1 cellular context compared by ENCODE assay signal in genomic region chr11:130508913-130509312, GRCh38.
TF ChIP-seq lines count a peak whose summit lies in the region.

No MANE protein-coding gene starts in this region.

TF ChIP-seq in GM23338, 12 proteins besides CTCF, POLR2A, EP300 and RAD21 (continued from another document):
- TF ChIP-seq, protein P1, sequence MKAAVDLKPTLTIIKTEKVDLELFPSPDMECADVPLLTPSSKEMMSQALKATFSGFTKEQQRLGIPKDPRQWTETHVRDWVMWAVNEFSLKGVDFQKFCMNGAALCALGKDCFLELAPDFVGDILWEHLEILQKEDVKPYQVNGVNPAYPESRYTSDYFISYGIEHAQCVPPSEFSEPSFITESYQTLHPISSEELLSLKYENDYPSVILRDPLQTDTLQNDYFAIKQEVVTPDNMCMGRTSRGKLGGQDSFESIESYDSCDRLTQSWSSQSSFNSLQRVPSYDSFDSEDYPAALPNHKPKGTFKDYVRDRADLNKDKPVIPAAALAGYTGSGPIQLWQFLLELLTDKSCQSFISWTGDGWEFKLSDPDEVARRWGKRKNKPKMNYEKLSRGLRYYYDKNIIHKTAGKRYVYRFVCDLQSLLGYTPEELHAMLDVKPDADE (IDR thresholded peaks at IDR 0.05), result no peak
- TF ChIP-seq EZH2 (IDR thresholded peaks at IDR 0.05; ENCODE audit: low read depth, unreplicated experiment), result no peak
- no peak for TF ChIP-seq POLR2AphosphoS5 (IDR thresholded peaks at IDR 0.05; ENCODE audit: low read depth)
- no peak for TF ChIP-seq STAT1 (IDR thresholded peaks at IDR 0.05; ENCODE audit: unreplicated experiment)
- TF ChIP-seq CREB1 (CRISPR knock-in tag; IDR thresholded peaks at IDR 0.05; ENCODE audit: low read depth), result no peak
- TF ChIP-seq EZH2phosphoT487 (IDR thresholded peaks at IDR 0.05; ENCODE audit: unreplicated experiment), result no peak
- TF ChIP-seq, protein P2, sequence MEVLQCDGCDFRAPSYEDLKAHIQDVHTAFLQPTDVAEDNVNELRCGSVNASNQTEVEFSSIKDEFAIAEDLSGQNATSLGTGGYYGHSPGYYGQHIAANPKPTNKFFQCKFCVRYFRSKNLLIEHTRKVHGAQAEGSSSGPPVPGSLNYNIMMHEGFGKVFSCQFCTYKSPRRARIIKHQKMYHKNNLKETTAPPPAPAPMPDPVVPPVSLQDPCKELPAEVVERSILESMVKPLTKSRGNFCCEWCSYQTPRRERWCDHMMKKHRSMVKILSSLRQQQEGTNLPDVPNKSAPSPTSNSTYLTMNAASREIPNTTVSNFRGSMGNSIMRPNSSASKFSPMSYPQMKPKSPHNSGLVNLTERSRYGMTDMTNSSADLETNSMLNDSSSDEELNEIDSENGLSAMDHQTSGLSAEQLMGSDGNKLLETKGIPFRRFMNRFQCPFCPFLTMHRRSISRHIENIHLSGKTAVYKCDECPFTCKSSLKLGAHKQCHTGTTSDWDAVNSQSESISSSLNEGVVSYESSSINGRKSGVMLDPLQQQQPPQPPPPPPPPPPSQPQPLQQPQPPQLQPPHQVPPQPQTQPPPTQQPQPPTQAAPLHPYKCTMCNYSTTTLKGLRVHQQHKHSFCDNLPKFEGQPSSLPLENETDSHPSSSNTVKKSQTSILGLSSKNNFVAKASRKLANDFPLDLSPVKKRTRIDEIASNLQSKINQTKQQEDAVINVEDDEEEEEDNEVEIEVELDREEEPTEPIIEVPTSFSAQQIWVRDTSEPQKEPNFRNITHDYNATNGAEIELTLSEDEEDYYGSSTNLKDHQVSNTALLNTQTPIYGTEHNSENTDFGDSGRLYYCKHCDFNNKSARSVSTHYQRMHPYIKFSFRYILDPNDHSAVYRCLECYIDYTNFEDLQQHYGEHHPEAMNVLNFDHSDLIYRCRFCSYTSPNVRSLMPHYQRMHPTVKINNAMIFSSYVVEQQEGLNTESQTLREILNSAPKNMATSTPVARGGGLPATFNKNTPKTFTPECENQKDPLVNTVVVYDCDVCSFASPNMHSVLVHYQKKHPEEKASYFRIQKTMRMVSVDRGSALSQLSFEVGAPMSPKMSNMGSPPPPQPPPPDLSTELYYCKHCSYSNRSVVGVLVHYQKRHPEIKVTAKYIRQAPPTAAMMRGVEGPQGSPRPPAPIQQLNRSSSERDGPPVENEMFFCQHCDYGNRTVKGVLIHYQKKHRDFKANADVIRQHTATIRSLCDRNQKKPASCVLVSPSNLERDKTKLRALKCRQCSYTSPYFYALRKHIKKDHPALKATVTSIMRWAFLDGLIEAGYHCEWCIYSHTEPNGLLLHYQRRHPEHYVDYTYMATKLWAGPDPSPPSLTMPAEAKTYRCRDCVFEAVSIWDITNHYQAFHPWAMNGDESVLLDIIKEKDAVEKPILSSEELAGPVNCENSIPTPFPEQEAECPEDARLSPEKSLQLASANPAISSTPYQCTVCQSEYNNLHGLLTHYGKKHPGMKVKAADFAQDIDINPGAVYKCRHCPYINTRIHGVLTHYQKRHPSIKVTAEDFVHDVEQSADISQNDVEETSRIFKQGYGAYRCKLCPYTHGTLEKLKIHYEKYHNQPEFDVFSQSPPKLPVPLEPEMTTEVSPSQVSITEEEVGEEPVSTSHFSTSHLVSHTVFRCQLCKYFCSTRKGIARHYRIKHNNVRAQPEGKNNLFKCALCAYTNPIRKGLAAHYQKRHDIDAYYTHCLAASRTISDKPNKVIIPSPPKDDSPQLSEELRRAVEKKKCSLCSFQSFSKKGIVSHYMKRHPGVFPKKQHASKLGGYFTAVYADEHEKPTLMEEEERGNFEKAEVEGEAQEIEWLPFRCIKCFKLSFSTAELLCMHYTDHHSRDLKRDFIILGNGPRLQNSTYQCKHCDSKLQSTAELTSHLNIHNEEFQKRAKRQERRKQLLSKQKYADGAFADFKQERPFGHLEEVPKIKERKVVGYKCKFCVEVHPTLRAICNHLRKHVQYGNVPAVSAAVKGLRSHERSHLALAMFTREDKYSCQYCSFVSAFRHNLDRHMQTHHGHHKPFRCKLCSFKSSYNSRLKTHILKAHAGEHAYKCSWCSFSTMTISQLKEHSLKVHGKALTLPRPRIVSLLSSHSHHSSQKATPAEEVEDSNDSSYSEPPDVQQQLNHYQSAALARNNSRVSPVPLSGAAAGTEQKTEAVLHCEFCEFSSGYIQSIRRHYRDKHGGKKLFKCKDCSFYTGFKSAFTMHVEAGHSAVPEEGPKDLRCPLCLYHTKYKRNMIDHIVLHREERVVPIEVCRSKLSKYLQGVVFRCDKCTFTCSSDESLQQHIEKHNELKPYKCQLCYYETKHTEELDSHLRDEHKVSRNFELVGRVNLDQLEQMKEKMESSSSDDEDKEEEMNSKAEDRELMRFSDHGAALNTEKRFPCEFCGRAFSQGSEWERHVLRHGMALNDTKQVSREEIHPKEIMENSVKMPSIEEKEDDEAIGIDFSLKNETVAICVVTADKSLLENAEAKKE (CRISPR knock-in tag; IDR thresholded peaks at IDR 0.05), result no peak
- TF ChIP-seq JUNB (IDR thresholded peaks at IDR 0.05; ENCODE audit: unreplicated experiment), result no peak
- TF ChIP-seq ZNF331 (CRISPR knock-in tag; IDR thresholded peaks at IDR 0.05; ENCODE audit: low read depth), result no peak
- TF ChIP-seq NANOG (IDR thresholded peaks at IDR 0.05; ENCODE audit: borderline replicate concordance), result no peak
TF ChIP-seq in GM23338: peak in this region for 0.
